22 cellular contexts compared by ENCODE assay signal in genomic region chr13:114021464-114022308, GRCh38. TPM values are rescaled to one million over a fixed set of nuclear protein-coding genes. Genes with fewer than 3 reads are reported as not detected.
DNase-seq lines count a peak whose midpoint lies in the region; ATAC-seq and TF ChIP-seq lines count a peak whose summit lies in the region.
"Had no signal": no experiment of that assay in that cellular context is flagged by ENCODE, and none has a peak within 500 bp of the region (broad histone marks: within the 10 kb centered on the region; RNA-seq: fewer than 3 reads in every experiment).

No MANE protein-coding gene starts in this region.

- H3K23ac ChIP-seq in H9 (ENCODE audit: insufficient read length, low read depth, low read length): no peak overlapping the region

- H3K27me3 ChIP-seq in BLaER1: no peaks in the 10 kb centered on the region
- no peaks in the 10 kb centered on the region for H3K27me3 ChIP-seq in H9 (ENCODE audit: insufficient read depth, low read length)
- H3K27me3 ChIP-seq: esophagus squamous epithelium, heart right ventricle had no signal

- H2AK5ac ChIP-seq in H9 (ENCODE audit: insufficient read length, low read length): no peak overlapping the region

- no peak overlapping the region for H2BK12ac ChIP-seq in H9 (ENCODE audit: insufficient read length, low read depth, low read length)

- H3K79me1 ChIP-seq in H9 (ENCODE audit: insufficient read depth, low read depth, low read length, poor library complexity, severe bottlenecking): no peaks in the 10 kb centered on the region

- peak; percentile 27; the same call in 1 of the 3 replicates for TF ChIP-seq CTCF in H9 (conservative IDR thresholded peaks at IDR 0.05)

- H2BK20ac ChIP-seq in H9 (ENCODE audit: low read depth, low read length, poor library complexity, severe bottlenecking): no peak overlapping the region

- H2BK15ac ChIP-seq in H9 (ENCODE audit: low read depth, low read length): no peak overlapping the region

- H3T11ph ChIP-seq in H9 (ENCODE audit: low read length): no peak overlapping the region

- peaks cover 62% of the 10 kb centered on the region for H3K4me1 ChIP-seq in BLaER1
- no peaks in the 10 kb centered on the region; the same call in 1 of the 2 replicates for H3K4me1 ChIP-seq in H9 (ENCODE audit: insufficient read depth, low read length)

- CTCF ChIA-PET in activated CD8-positive, alpha-beta memory T cell treated with anti-CD3 and anti-CD28 coated beads, Interleukin-2, amount 10 ng/mL, durations not matched to agents 7 days and 5 days (lab: Charles Lee): interaction anchor here (1.0 kb wide), 1 partner anchor 88 kb away, joined by 4 read pairs; no protein-coding TSS in a partner anchor

- WGBS in H9 (ENCODE audit: extremely low coverage, insufficient read length, low lambda C conversion rate): no CpG with 5 or more reads among the region's 25 CpGs

- ATAC-seq in central memory CD8-positive, alpha-beta T cell (replicated peaks; ENCODE audit: extremely low read depth, poor library complexity, severe bottlenecking): no peak
- ATAC-seq in activated CD4-positive, CD25-positive, alpha-beta regulatory T cell treated with anti-CD3 and anti-CD28 coated beads, Interleukin-2, amount 50 U/mL, for 24 hours: no peak
- no peak for ATAC-seq in activated CD8-positive, alpha-beta memory T cell treated with anti-CD3 and anti-CD28 coated beads, Interleukin-2, amount 10 ng/mL, durations not matched to agents 7 days and 5 days
- ATAC-seq: heart right ventricle, SK-N-SH treated with all-trans-retinoic acid at 6 μM for 48 hours had no signal

- no peak for DNase-seq in H9
- no peak for DNase-seq in central memory CD8-positive, alpha-beta T cell (ENCODE audit: low spot score in 2 of 2)
- peak; percentile 64 for DNase-seq in midbrain (lab: John Stamatoyannopoulos, UW)
- DNase-seq in activated CD8-positive, alpha-beta memory T cell treated with anti-CD3 and anti-CD28 coated beads, Interleukin-2, amount 10 ng/mL, durations not matched to agents 7 days and 5 days: no peak
- DNase-seq in effector CD8-positive, alpha-beta T cell (lab: John Stamatoyannopoulos, UW): no peak
- DNase-seq: activated CD4-positive, alpha-beta T cell treated with anti-CD3 and anti-CD28 coated beads for 48 hours; activated naive CD8-positive, alpha-beta T cell treated with anti-CD3 and anti-CD28 coated beads for 36 hours; activated T-cell treated with anti-CD3 and anti-CD28 coated beads for 4 hours; esophagus squamous epithelium; islet precursor cell; KBM-7; NCI-H2029 treated with DMSO at 0.1 percent for 48 hours; NCI-H524 treated with DMSO at 0.1 percent for 48 hours; PC-9; stimulated activated CD4-positive, alpha-beta T cell treated with anti-CD3 and anti-CD28 coated beads, Interleukin-2, amount 100 ng/mL, for 24 hours had no signal

- no peak overlapping the region for H3K4me3 Mint-ChIP-seq in H9
- H3K4me3 Mint-ChIP-seq in central memory CD8-positive, alpha-beta T cell: no peak overlapping the region
- no peak overlapping the region for H3K4me3 Mint-ChIP-seq in activated CD8-positive, alpha-beta memory T cell treated with anti-CD3 and anti-CD28 coated beads, Interleukin-2, amount 10 ng/mL, durations not matched to agents 7 days and 5 days
- H3K4me3 Mint-ChIP-seq: activated naive CD8-positive, alpha-beta T cell treated with anti-CD3 and anti-CD28 coated beads for 36 hours; mesothelial cell of epicardium had no signal

- H3K36me3 Mint-ChIP-seq in H9 (ENCODE audit: insufficient read depth in 1 of 3, low read depth in 3 of 3): peaks cover 0 to 11% (median 4%) of the 10 kb centered on the region in 3 experiments; a peak in 5 of 7 replicates
- peaks cover 50% of the 10 kb centered on the region for H3K36me3 Mint-ChIP-seq in central memory CD8-positive, alpha-beta T cell (ENCODE audit: insufficient read depth)
- peaks cover 2% of the 10 kb centered on the region for H3K36me3 Mint-ChIP-seq in activated CD8-positive, alpha-beta memory T cell treated with anti-CD3 and anti-CD28 coated beads, Interleukin-2, amount 10 ng/mL, durations not matched to agents 7 days and 5 days
- H3K36me3 Mint-ChIP-seq: mesothelial cell of epicardium had no signal

- peaks cover 88% of the 10 kb centered on the region for H3K36me3 ChIP-seq in BLaER1

- H2AFZ ChIP-seq in H9 (ENCODE audit: low read length): no peak overlapping the region
- H2AFZ ChIP-seq: PC-9 had no signal

- no peak overlapping the region for H4K8ac ChIP-seq in H9 (replicated peaks; ENCODE audit: insufficient read length, low read depth, low read length)

- no peak overlapping the region for H3K56ac ChIP-seq in H9 (ENCODE audit: insufficient read length, low read depth, low read length)

- H4K20me1 ChIP-seq in BLaER1 (peaks cover 80% of the 10 kb centered on the region), H9 (ENCODE audit: control insufficient read depth, insufficient read depth, insufficient read length) (no peaks in the 10 kb centered on the region)

- no peaks in the 10 kb centered on the region for H3K27me3 Mint-ChIP-seq in H9 (ENCODE audit: low read depth)
- no peaks in the 10 kb centered on the region for H3K27me3 Mint-ChIP-seq in central memory CD8-positive, alpha-beta T cell
- no peaks in the 10 kb centered on the region for H3K27me3 Mint-ChIP-seq in activated CD8-positive, alpha-beta memory T cell treated with anti-CD3 and anti-CD28 coated beads, Interleukin-2, amount 10 ng/mL, durations not matched to agents 7 days and 5 days
- H3K27me3 Mint-ChIP-seq: activated naive CD8-positive, alpha-beta T cell treated with anti-CD3 and anti-CD28 coated beads for 36 hours had no signal

- H3K4me2 ChIP-seq in BLaER1 (peak overlapping the region; percentile 29), H9 (ENCODE audit: insufficient read depth, insufficient read length, low read length) (no peak overlapping the region)
- H3K4me2 ChIP-seq: PC-9 had no signal

- H3K4me3 ChIP-seq in BLaER1: no peak overlapping the region
- H3K4me3 ChIP-seq: esophagus squamous epithelium, heart right ventricle, PC-9, thoracic aorta had no signal

- H4K91ac ChIP-seq in H9 (ENCODE audit: insufficient read length, low read depth, low read length): no peak overlapping the region

- no peaks in the 10 kb centered on the region for H3K79me2 ChIP-seq in H9 (ENCODE audit: insufficient read depth, low read length)

- H3K9me3 ChIP-seq in BLaER1 (no peaks in the 10 kb centered on the region), H9 (ENCODE audit: control insufficient read depth, low read depth, low read length) (no peaks in the 10 kb centered on the region)
- H3K9me3 ChIP-seq: esophagus squamous epithelium, heart right ventricle, thoracic aorta had no signal

- H3K9ac ChIP-seq in BLaER1: peak overlapping the region; percentile 38; the same call in 1 of the 2 replicates
- H3K9ac ChIP-seq in H9 (ENCODE audit: extremely low read depth, insufficient read length, low read length): no peak overlapping the region

- H3K4ac ChIP-seq in H9 (ENCODE audit: low read depth, low read length): no peak overlapping the region

- peaks cover 3 to 34% of the 10 kb centered on the region in 2 experiments; a peak in 3 of 4 replicates for H3K4me1 Mint-ChIP-seq in H9
- H3K4me1 Mint-ChIP-seq in central memory CD8-positive, alpha-beta T cell: no peaks in the 10 kb centered on the region
- peaks cover 3% of the 10 kb centered on the region for H3K4me1 Mint-ChIP-seq in activated CD8-positive, alpha-beta memory T cell treated with anti-CD3 and anti-CD28 coated beads, Interleukin-2, amount 10 ng/mL, durations not matched to agents 7 days and 5 days
- H3K4me1 Mint-ChIP-seq: activated naive CD8-positive, alpha-beta T cell treated with anti-CD3 and anti-CD28 coated beads for 36 hours had no signal

- H3K27ac Mint-ChIP-seq in H9: peak overlapping the region; percentile 60 to 81 (median 75); a peak in 4 of 7 replicates
- H3K27ac Mint-ChIP-seq in central memory CD8-positive, alpha-beta T cell (ENCODE audit: low read depth): peak overlapping the region; percentile 6
- no peak overlapping the region for H3K27ac Mint-ChIP-seq in activated CD8-positive, alpha-beta memory T cell treated with anti-CD3 and anti-CD28 coated beads, Interleukin-2, amount 10 ng/mL, durations not matched to agents 7 days and 5 days
- H3K27ac Mint-ChIP-seq: mesothelial cell of epicardium had no signal

- H3K23me2 ChIP-seq in H9 (ENCODE audit: insufficient read length, low read depth, low read length, poor library complexity, severe bottlenecking): no peaks in the 10 kb centered on the region

- no peak overlapping the region for H3K27ac ChIP-seq in BLaER1
- no peak overlapping the region for H3K27ac ChIP-seq in H9 (ENCODE audit: insufficient read length, low read depth, low read length)
- H3K27ac ChIP-seq: esophagus squamous epithelium, heart right ventricle, HL-60, PC-9, thoracic aorta had no signal

- H2BK120ac ChIP-seq in H9 (ENCODE audit: low read depth, low read length, poor library complexity, severe bottlenecking): no peak overlapping the region

- H4K5ac ChIP-seq in H9 (ENCODE audit: insufficient read length, low read depth, low read length): no peak overlapping the region

- no peaks in the 10 kb centered on the region for H3K9me3 Mint-ChIP-seq in H9
- H3K9me3 Mint-ChIP-seq in central memory CD8-positive, alpha-beta T cell: no peaks in the 10 kb centered on the region
- H3K9me3 Mint-ChIP-seq in activated CD8-positive, alpha-beta memory T cell treated with anti-CD3 and anti-CD28 coated beads, Interleukin-2, amount 10 ng/mL, durations not matched to agents 7 days and 5 days (ENCODE audit: low read depth): no peaks in the 10 kb centered on the region
- H3K9me3 Mint-ChIP-seq: activated naive CD8-positive, alpha-beta T cell treated with anti-CD3 and anti-CD28 coated beads for 36 hours; mesothelial cell of epicardium had no signal

- H3K18ac ChIP-seq in H9 (ENCODE audit: insufficient read length, low read depth, low read length): no peak overlapping the region

- no peak overlapping the region; the same call in 1 of the 2 replicates for H3K14ac ChIP-seq in H9 (ENCODE audit: insufficient read depth, low read length)

- H2BK5ac ChIP-seq in H9 (ENCODE audit: insufficient read length, low read length): no peak overlapping the region

RNA-seq across cellular contexts. Expression of gene C13orf46, which starts 47.8 kb away (rescaled TPM):
- 0.15 and 0.55 TPM in 2 replicates for total RNA-seq in H9 (2021)
- total RNA-seq in activated CD8-positive, alpha-beta memory T cell treated with anti-CD3 and anti-CD28 coated beads, Interleukin-2, amount 10 ng/mL, durations not matched to agents 7 days and 5 days: 1 to 10 TPM in 1 of 2 experiments, under 1 TPM in 1; 0.37 to 2.3 TPM
- total RNA-seq: esophagus squamous epithelium had no signal
